In the genomic region with DNA sequence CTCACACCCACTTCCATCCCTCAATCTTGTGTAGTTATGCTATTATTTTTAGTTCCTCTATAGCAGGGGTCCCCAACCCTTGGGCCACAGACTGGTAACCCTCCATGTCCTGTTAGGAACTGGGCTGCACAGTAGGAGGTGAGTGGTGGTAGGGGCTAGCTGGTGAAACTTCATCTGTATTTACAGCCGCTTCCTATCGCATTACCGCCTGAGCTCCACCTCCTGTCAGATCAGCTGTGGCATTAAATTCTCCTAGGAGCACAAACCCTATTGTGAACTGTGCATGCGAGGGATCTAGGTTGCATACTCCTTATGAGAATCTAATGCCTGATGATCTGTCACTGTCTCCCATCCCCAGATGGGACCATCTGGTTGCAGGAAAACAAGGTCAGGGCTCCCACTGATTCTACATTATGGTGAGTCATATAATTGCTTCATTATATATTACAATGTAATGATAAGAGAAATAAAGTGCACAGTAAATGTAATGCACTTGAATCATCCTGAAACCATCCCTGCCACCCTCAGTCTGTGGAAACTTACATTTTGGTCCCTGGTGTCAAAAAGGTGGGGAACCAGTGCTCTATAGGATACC, we compare ENCODE assay signal across 13 cellular contexts. TPM values are rescaled to one million over a fixed set of nuclear protein-coding genes. Genes with fewer than 3 reads are reported as not detected.
DNase-seq lines count a peak whose midpoint lies in the region; ATAC-seq, FAIRE-seq and TF ChIP-seq lines count a peak whose summit lies in the region.
"Had no signal": no experiment of that assay in that cellular context is flagged by ENCODE, and none has a peak within 500 bp of the region (broad histone marks: within the 10 kb centered on the region; RNA-seq: fewer than 3 reads in every experiment).

No MANE protein-coding gene starts in this region.

- intact Hi-C loops in K562 (cut with micrococcal nuclease), result no loop called here

- FAIRE-seq in K562 (lab: Jason Lieb, UNC), result no peak
- FAIRE-seq: islet of Langerhans had no signal

- POLR2A ChIA-PET in K562 (lab: Yijun Ruan, JAX), result interaction anchor here (0.7 kb wide), 1 partner anchor 13 kb away, joined by 3 read pairs; no protein-coding TSS in a partner anchor

- no peak overlapping the region for H3K9ac ChIP-seq in K562 (ENCODE audit: insufficient read depth in 1 of 2, low read depth in 2 of 2, low read length in 2 of 2)

- WGBS in K562 (ENCODE audit: insufficient coverage, low coverage, missing lambda C conversion rate), result 8% methylated on average over 4 of the region's 4 CpGs

- DNase-seq in T-helper 2 cell treated with Interferon-gamma antibody and Interleukin-4, amounts not matched to agents 5 μg/mL and 100 μg/mL, for 36 hours (ENCODE audit: low spot score), result no peak
- DNase-seq in T-helper 2 cell (no peak), MG63 (peak; percentile 16), K562 (ENCODE audit: extremely low read depth in 1 of 4, low spot score in 3 of 4) (no peak), osteocyte (ENCODE audit: extremely low spot score, unreplicated experiment) (no peak), LoVo (ENCODE audit: low spot score) (no peak)
- no peak for DNase-seq in stimulated activated naive CD4-positive, alpha-beta T cell treated with Interleukin-2 at 50 U/mL for 16 hours (lab: John Stamatoyannopoulos, UW)
- DNase-seq in stimulated activated CD4-positive, alpha-beta T cell treated with anti-CD3 and anti-CD28 coated beads, Interleukin-12 subunit alpha, Interleukin-12 subunit beta, amount 100 ng/mL, for 4 hours, result no peak
- DNase-seq: NCI-H1417 treated with DMSO at 0.1 percent for 48 hours, occipital lobe, testis had no signal

- CTCF ChIA-PET in K562 (lab: Yijun Ruan, JAX; ENCODE audit: low intra/inter-chr PET ratio), result no interaction called here

- no peak for TF ChIP-seq EP300 in K562 (IDR thresholded peaks at IDR 0.05; ENCODE audit: low read length)

- peaks cover 19% of the 10 kb centered on the region for H3K4me1 Mint-ChIP-seq in T-helper 2 cell treated with Interferon-gamma antibody and Interleukin-4, amounts not matched to agents 5 μg/mL and 100 μg/mL, for 36 hours (ENCODE audit: low read depth)
- H3K4me1 Mint-ChIP-seq in osteocyte (ENCODE audit: unreplicated experiment), result peaks cover 25% of the 10 kb centered on the region

- H3K27me3 Mint-ChIP-seq in T-helper 2 cell treated with Interferon-gamma antibody and Interleukin-4, amounts not matched to agents 5 μg/mL and 100 μg/mL, for 36 hours (ENCODE audit: low read depth), result peaks cover 24% of the 10 kb centered on the region
- no peaks in the 10 kb centered on the region for H3K27me3 Mint-ChIP-seq in osteocyte (ENCODE audit: unreplicated experiment)

- in situ Hi-C loops in K562 (cut with MboI), result no loop called here

- H3K36me3 Mint-ChIP-seq in T-helper 2 cell treated with Interferon-gamma antibody and Interleukin-4, amounts not matched to agents 5 μg/mL and 100 μg/mL, for 36 hours (ENCODE audit: low read depth), result no peaks in the 10 kb centered on the region
- H3K36me3 Mint-ChIP-seq in osteocyte (ENCODE audit: unreplicated experiment), result no peaks in the 10 kb centered on the region

- TF ChIP-seq CTCF in K562 (IDR thresholded peaks at IDR 0.05 in 2 of 3, conservative IDR thresholded peaks at IDR 0.05 in 1 of 3; ENCODE audit: insufficient read depth in 2 of 3, low read depth in 1 of 3, low read length in 3 of 3) (no peak), osteocyte (IDR thresholded peaks at IDR 0.05) (no peak)

- no peak overlapping the region for H3K4me2 ChIP-seq in K562 (ENCODE audit: insufficient read depth, low read length)

- peaks cover 20% of the 10 kb centered on the region for H4K20me1 ChIP-seq in K562 (replicated peaks; ENCODE audit: control insufficient read depth, insufficient read depth, low read length)

- TF ChIP-seq RAD21 in K562 (CRISPR knock-in tag; conservative IDR thresholded peaks at IDR 0.05 in 1 of 2, IDR thresholded peaks at IDR 0.05 in 1 of 2), result no peak

- H3K9me3 ChIP-seq in MG63 (no peaks in the 10 kb centered on the region), K562 (replicated peaks; ENCODE audit: control insufficient read depth, insufficient read depth, low read depth, low read length) (no peaks in the 10 kb centered on the region)
- H3K9me3 ChIP-seq: testis had no signal

- no peaks in the 10 kb centered on the region for H3K9me1 ChIP-seq in K562 (ENCODE audit: control insufficient read depth, insufficient read depth, low read length)

- H3K79me2 ChIP-seq in K562 (ENCODE audit: control insufficient read depth, insufficient read depth, low read length), result peaks cover 23% of the 10 kb centered on the region

- no peak overlapping the region for H2AFZ ChIP-seq in K562 (ENCODE audit: low read depth, low read length)

- H3K4me3 Mint-ChIP-seq in T-helper 2 cell treated with Interferon-gamma antibody and Interleukin-4, amounts not matched to agents 5 μg/mL and 100 μg/mL, for 36 hours, result peak overlapping the region; percentile 37
- H3K4me3 Mint-ChIP-seq in osteocyte (ENCODE audit: unreplicated experiment), result peak overlapping the region; percentile 44

- no peak overlapping the region for H3K27ac Mint-ChIP-seq in T-helper 2 cell treated with Interferon-gamma antibody and Interleukin-4, amounts not matched to agents 5 μg/mL and 100 μg/mL, for 36 hours
- H3K27ac Mint-ChIP-seq in osteocyte (ENCODE audit: unreplicated experiment), result no peak overlapping the region

- peaks cover 14 to 25% of the 10 kb centered on the region in 2 experiments for H3K4me1 ChIP-seq in K562 (replicated peaks in 1 of 2; ENCODE audit: control insufficient read depth in 2 of 2, insufficient read depth in 2 of 2, low read length in 2 of 2)

- no peak for ATAC-seq in K562

- H3K27me3 ChIP-seq in MG63 (no peaks in the 10 kb centered on the region), K562 (ENCODE audit: control insufficient read depth in 2 of 2, insufficient read depth in 2 of 2, low read length in 2 of 2) (peaks cover 3% of the 10 kb centered on the region in 2 experiments; a peak in 1 of 5 replicates)
- H3K27me3 ChIP-seq: testis had no signal

- no peak overlapping the region for H3K27ac ChIP-seq in K562 (ENCODE audit: extremely low read depth, low read depth, low read length)
- H3K27ac ChIP-seq: HL-60 had no signal

- no peak for TF ChIP-seq POLR2A in K562 (conservative IDR thresholded peaks at IDR 0.05)

- H3K4me3 ChIP-seq in MG63, result no peak overlapping the region; the same call in 1 of the 2 replicates
- no peak overlapping the region for H3K4me3 ChIP-seq in K562

- peaks cover 3% of the 10 kb centered on the region; the same call in 1 of the 2 replicates for H3K36me3 ChIP-seq in MG63
- H3K36me3 ChIP-seq in K562 (ENCODE audit: control insufficient read depth, insufficient read depth, low read length), result no peaks in the 10 kb centered on the region

- no peaks in the 10 kb centered on the region for H3K9me3 Mint-ChIP-seq in T-helper 2 cell treated with Interferon-gamma antibody and Interleukin-4, amounts not matched to agents 5 μg/mL and 100 μg/mL, for 36 hours
- H3K9me3 Mint-ChIP-seq in osteocyte (ENCODE audit: unreplicated experiment), result no peaks in the 10 kb centered on the region

- BruUV-seq in K562 (replicated peaks; lab: Mats Ljungman, UMichigan), result no TSS peak

TF ChIP-seq in K562, 482 proteins besides CTCF, POLR2A, EP300 and RAD21:
- TF ChIP-seq CTBP1 (IDR thresholded peaks at IDR 0.05; ENCODE audit: borderline replicate concordance) (0 out of 2 replicates have a peak, but pooled peaks have one; percentile 17), MYBL2 (IDR thresholded peaks at IDR 0.05; ENCODE audit: low read depth) (no peak), MYBL2 (CRISPR knock-in tag; IDR thresholded peaks at IDR 0.05; ENCODE audit: borderline replicate concordance) (no peak)

RNA-seq across cellular contexts. Expression of a gene that starts 1.6 kb away (rescaled TPM):
- total RNA-seq in MG63 (2014; rRNA removed; shearing (Covaris generic); ENCODE audit: low replicate concordance), result 25.8 and 43.8 TPM in 2 replicates
- 19.7 and 27.7 TPM in 2 replicates for total RNA-seq in K562 (2011; cell fraction: chromatin; rRNA removed; ENCODE audit: low replicate concordance)
- total RNA-seq in K562 (2011; cell fraction: nucleolus; rRNA removed), result 8.7 and 10.0 TPM in 2 replicates
- total RNA-seq in K562 (2011; cell fraction: nucleoplasm; rRNA removed), result 11.7 and 15.4 TPM in 2 replicates
- total RNA-seq in K562 (2014; rRNA removed) (5.7 and 7.0 TPM in 2 replicates), K562 (2014; rRNA removed; fragmentation: Illumina TruSeq; extraction: Trizol) (6.7 and 6.8 TPM in 2 replicates), K562 (2015; rRNA removed; fragmentation: Illumina TruSeq; extraction: Trizol) (3.4 and 3.7 TPM in 2 replicates), K562 (2021) (8.6 and 9.1 TPM in 2 replicates), osteocyte (30.8 and 35.5 TPM in 2 replicates)
- polyA plus RNA-seq in K562 (2011; rRNA removed) (11.3 and 14.4 TPM in 2 replicates), K562 (2014; fragmentation: Illumina TruSeq; extraction: Trizol) (8.0 and 8.3 TPM in 2 replicates), K562 (2014; fragmentation: Nextera tagmentation; extraction: Ambion mirVana) (1 to 10 TPM; 1.7 TPM), K562 (2014; rRNA removed) (5.7 and 6.4 TPM in 2 replicates)
- polyA plus RNA-seq in K562 (2011; cell fraction: cytosol; rRNA removed), result 6.8 and 8.8 TPM in 2 replicates
- 12.0 and 16.7 TPM in 2 replicates for polyA plus RNA-seq in K562 (2011; cell fraction: nucleus; rRNA removed)
- polyA plus RNA-seq in K562 (2012), result 5.9 and 6.3 TPM in 2 replicates
- 10.6 and 16.9 TPM in 2 replicates for polyA minus RNA-seq in K562 (2011; rRNA and poly(A)+ RNA removed)
- 5.8 and 8.8 TPM in 2 replicates for polyA minus RNA-seq in K562 (2011; cell fraction: cytosol; rRNA and poly(A)+ RNA removed)
- 4.4 and 5.0 TPM in 2 replicates for polyA minus RNA-seq in K562 (2011; cell fraction: nucleus; rRNA and poly(A)+ RNA removed)

RNA-seq across cellular contexts. Expression of a gene that starts 42.9 kb away (rescaled TPM):
- 2.4 and 6.2 TPM in 2 replicates for total RNA-seq in MG63 (2014; rRNA removed; shearing (Covaris generic); ENCODE audit: low replicate concordance)
- 75.2 and 92.0 TPM in 2 replicates for total RNA-seq in K562 (2011; cell fraction: chromatin; rRNA removed; ENCODE audit: low replicate concordance)
- total RNA-seq in K562 (2011; cell fraction: nucleolus; rRNA removed), result 41.8 and 49.7 TPM in 2 replicates
- 41.6 and 73.8 TPM in 2 replicates for total RNA-seq in K562 (2011; cell fraction: nucleoplasm; rRNA removed)
- total RNA-seq in K562 (2014; rRNA removed) (13.8 and 19.9 TPM in 2 replicates), K562 (2014; rRNA removed; fragmentation: Illumina TruSeq; extraction: Trizol) (12.4 and 14.1 TPM in 2 replicates), K562 (2015; rRNA removed; fragmentation: Illumina TruSeq; extraction: Trizol) (18.0 and 19.4 TPM in 2 replicates), K562 (2021) (21.3 and 21.6 TPM in 2 replicates), osteocyte (9.8 and 12.7 TPM in 2 replicates)
- polyA plus RNA-seq in K562 (2011; rRNA removed) (18.2 and 22.6 TPM in 2 replicates), K562 (2014; fragmentation: Illumina TruSeq; extraction: Trizol) (16.0 and 17.4 TPM in 2 replicates), K562 (2014; fragmentation: Nextera tagmentation; extraction: Ambion mirVana) (10 to 100 TPM in 1 of 2 experiments, 1 to 10 TPM in 1; 8.3 to 13.4 TPM), K562 (2014; rRNA removed) (21.2 and 22.3 TPM in 2 replicates)
- 19.2 and 31.7 TPM in 2 replicates for polyA plus RNA-seq in K562 (2011; cell fraction: cytosol; rRNA removed)
- polyA plus RNA-seq in K562 (2011; cell fraction: nucleus; rRNA removed), result 45.6 and 116 TPM in 2 replicates
- polyA plus RNA-seq in K562 (2012), result 14.9 and 19.8 TPM in 2 replicates
- 12.5 and 28.7 TPM in 2 replicates for polyA minus RNA-seq in K562 (2011; rRNA and poly(A)+ RNA removed)
- 8.7 TPM in 2 replicates for polyA minus RNA-seq in K562 (2011; cell fraction: cytosol; rRNA and poly(A)+ RNA removed)
- 19.1 and 26.1 TPM in 2 replicates for polyA minus RNA-seq in K562 (2011; cell fraction: nucleus; rRNA and poly(A)+ RNA removed)
